21 cellular contexts compared by ENCODE assay signal in genomic region chr7:36199329-36199728, GRCh38. TPM values are rescaled to one million over a fixed set of nuclear protein-coding genes. Genes with fewer than 3 reads are reported as not detected.
DNase-seq lines count a peak whose midpoint lies in the region; ATAC-seq and TF ChIP-seq lines count a peak whose summit lies in the region.
"Had no signal": no experiment of that assay in that cellular context is flagged by ENCODE, and none has a peak within 500 bp of the region (broad histone marks: within the 10 kb centered on the region; RNA-seq: fewer than 3 reads in every experiment).

No MANE protein-coding gene starts in this region.

- H3K36me3 ChIP-seq in psoas muscle (ENCODE audit: insufficient read depth in 1 of 2, low read depth in 1 of 2) = no peaks in the 10 kb centered on the region
- H3K36me3 ChIP-seq: BLaER1 had no signal

- 58 to 100% (median 75%) methylated on average over 1 of the region's 1 CpG for WGBS in psoas muscle, 3 donors

- no peak for DNase-seq in stimulated activated naive CD8-positive, alpha-beta T cell treated with anti-CD3 and anti-CD28 coated beads, Interleukin-15, amount 100 ng/mL, for 72 hours
- DNase-seq in stimulated activated naive CD8-positive, alpha-beta T cell treated with anti-CD3 and anti-CD28 coated beads, Interleukin-15, Interleukin-2, amounts not matched to agents 100 U/mL and 50 U/mL, for 24 hours = no peak
- DNase-seq in psoas muscle (no peak), COLO668 (lab: John Stamatoyannopoulos, UW; ENCODE audit: unreplicated experiment) (no peak), COLO829 (ENCODE audit: low spot score) (no peak)
- DNase-seq: Caco-2; CD4-positive, CD25-positive, alpha-beta regulatory T cell; Kasumi-1; NCI-H1105; NCI-H1436 treated with DMSO at 0.1 percent for 48 hours; NCI-H187 treated with DMSO at 0.1 percent for 48 hours; NCI-H2107; NCI-H446; NCI-H524 treated with DMSO at 0.1 percent for 48 hours; NCI-H774; PC-3; SK-N-SH had no signal

- no peaks in the 10 kb centered on the region for H3K27me3 Mint-ChIP-seq in stimulated activated naive CD8-positive, alpha-beta T cell treated with anti-CD3 and anti-CD28 coated beads, Interleukin-15, amount 100 ng/mL, for 72 hours
- no peaks in the 10 kb centered on the region for H3K27me3 Mint-ChIP-seq in dendritic cell treated with granulocyte-macrophage colony-stimulating factor and Interleukin-4, amounts not matched to agents 40 ng/mL and 50 ng/mL, for 4 days
- H3K27me3 Mint-ChIP-seq: CD4-positive, CD25-positive, alpha-beta regulatory T cell had no signal

- peak; percentile 18 for ATAC-seq in stimulated activated naive CD8-positive, alpha-beta T cell treated with anti-CD3 and anti-CD28 coated beads, Interleukin-15, amount 100 ng/mL, for 72 hours
- ATAC-seq in stimulated activated naive CD8-positive, alpha-beta T cell treated with anti-CD3 and anti-CD28 coated beads, Interleukin-15, Interleukin-2, amounts not matched to agents 100 U/mL and 50 U/mL, for 24 hours = no peak
- ATAC-seq in psoas muscle (peak; percentile 41 to 68 (median 55)), GM18520 (IDR thresholded peaks at IDR 0.05; ENCODE audit: unreplicated experiment) (no peak)
- ATAC-seq: PC-3 had no signal

- H3K27me3 ChIP-seq in psoas muscle (ENCODE audit: insufficient read depth in 3 of 3, low read length in 2 of 3) = no peaks in the 10 kb centered on the region
- H3K27me3 ChIP-seq: BLaER1 had no signal

- intact Hi-C loops in dendritic cell treated with granulocyte-macrophage colony-stimulating factor and Interleukin-4, amounts not matched to agents 40 ng/mL and 50 ng/mL, for 4 days (cut with micrococcal nuclease) = no loop called here
- intact Hi-C loops in psoas muscle (cut with DNase I) = no loop called here

- no peak overlapping the region for H3K27ac Mint-ChIP-seq in stimulated activated naive CD8-positive, alpha-beta T cell treated with anti-CD3 and anti-CD28 coated beads, Interleukin-15, amount 100 ng/mL, for 72 hours
- peak overlapping the region; percentile 54 for H3K27ac Mint-ChIP-seq in dendritic cell treated with granulocyte-macrophage colony-stimulating factor and Interleukin-4, amounts not matched to agents 40 ng/mL and 50 ng/mL, for 4 days
- H3K27ac Mint-ChIP-seq: CD4-positive, CD25-positive, alpha-beta regulatory T cell; IgD-negative memory B cell had no signal

- H3K27ac ChIP-seq in psoas muscle = peak overlapping the region; percentile 59
- H3K27ac ChIP-seq: BLaER1 had no signal

- no peaks in the 10 kb centered on the region for H3K9me3 Mint-ChIP-seq in stimulated activated naive CD8-positive, alpha-beta T cell treated with anti-CD3 and anti-CD28 coated beads, Interleukin-15, amount 100 ng/mL, for 72 hours
- no peaks in the 10 kb centered on the region for H3K9me3 Mint-ChIP-seq in dendritic cell treated with granulocyte-macrophage colony-stimulating factor and Interleukin-4, amounts not matched to agents 40 ng/mL and 50 ng/mL, for 4 days
- H3K9me3 Mint-ChIP-seq: CD4-positive, CD25-positive, alpha-beta regulatory T cell; IgD-negative memory B cell had no signal

- no peak overlapping the region for H3K4me3 Mint-ChIP-seq in stimulated activated naive CD8-positive, alpha-beta T cell treated with anti-CD3 and anti-CD28 coated beads, Interleukin-15, amount 100 ng/mL, for 72 hours
- H3K4me3 Mint-ChIP-seq in dendritic cell treated with granulocyte-macrophage colony-stimulating factor and Interleukin-4, amounts not matched to agents 40 ng/mL and 50 ng/mL, for 4 days = peak overlapping the region; percentile 25
- H3K4me3 Mint-ChIP-seq: CD4-positive, CD25-positive, alpha-beta regulatory T cell had no signal

- no peak for TF ChIP-seq CTCF in psoas muscle (IDR thresholded peaks at IDR 0.05)

- H3K4me3 ChIP-seq in psoas muscle = no peak overlapping the region
- H3K4me3 ChIP-seq: BLaER1 had no signal

- H3K36me3 Mint-ChIP-seq in dendritic cell treated with granulocyte-macrophage colony-stimulating factor and Interleukin-4, amounts not matched to agents 40 ng/mL and 50 ng/mL, for 4 days (ENCODE audit: low read depth) = peaks cover 20% of the 10 kb centered on the region
- H3K36me3 Mint-ChIP-seq: CD4-positive, CD25-positive, alpha-beta regulatory T cell had no signal

- H3K9me3 ChIP-seq in psoas muscle = no peaks in the 10 kb centered on the region
- H3K9me3 ChIP-seq: Caco-2, SK-N-SH had no signal

- H3K4me1 Mint-ChIP-seq in stimulated activated naive CD8-positive, alpha-beta T cell treated with anti-CD3 and anti-CD28 coated beads, Interleukin-15, amount 100 ng/mL, for 72 hours = peaks cover 17% of the 10 kb centered on the region
- H3K4me1 Mint-ChIP-seq in dendritic cell treated with granulocyte-macrophage colony-stimulating factor and Interleukin-4, amounts not matched to agents 40 ng/mL and 50 ng/mL, for 4 days (ENCODE audit: low read depth) = peaks cover 67% of the 10 kb centered on the region

- peaks cover 63% of the 10 kb centered on the region for H3K4me1 ChIP-seq in psoas muscle
- H3K4me1 ChIP-seq: BLaER1 had no signal

RNA-seq across cellular contexts. Expression of gene EEPD1, which starts 46.3 kb away (rescaled TPM):
- 10 to 100 TPM; 13.3 to 51.3 (median 32.7) TPM for total RNA-seq in psoas muscle
- 10 to 100 TPM in 2 of 3 donors, 1 to 10 TPM in 1; 7.3 to 61.2 (median 45.5) TPM for polyA plus RNA-seq in psoas muscle

Comparison
In these comparisons a context has a peak if more than half of its experiments do, and no peak if none do; other contexts are left out.
1. ATAC-seq: peak in stimulated activated naive CD8-positive, alpha-beta T cell treated with anti-CD3 and anti-CD28 coated beads, Interleukin-15, amount 100 ng/mL, for 72 hours (single experiment) and psoas muscle (4 of 4); none in stimulated activated naive CD8-positive, alpha-beta T cell treated with anti-CD3 and anti-CD28 coated beads, Interleukin-15, Interleukin-2, amounts not matched to agents 100 U/mL and 50 U/mL, for 24 hours (single experiment) and GM18520 (single experiment).